Comparison of ENCODE assay signal across 8 cellular contexts in genomic region chr7:102713011-102713690, GRCh38. TPM values are rescaled to one million over a fixed set of nuclear protein-coding genes. Genes with fewer than 3 reads are reported as not detected.
DNase-seq lines count a peak whose midpoint lies in the region; ATAC-seq and TF ChIP-seq lines count a peak whose summit lies in the region.
"Not testable (repeated sequence)": the region's sequence is repeated elsewhere in the genome, so short reads cannot be mapped to it uniquely, and the experiment has no call there.

No MANE protein-coding gene starts in this region.

- H3K4me3 ChIP-seq in mucosa of descending colon, result not testable (repeated sequence)

- not testable (repeated sequence) for H3K36me3 Mint-ChIP-seq in activated naive CD4-positive, alpha-beta T cell treated with anti-CD3 and anti-CD28 coated beads, Interleukin-2, amount 10 ng/mL, durations not matched to agents 7 days and 5 days

- peaks cover 25% of the 10 kb centered on the region for H3K4me1 Mint-ChIP-seq in activated naive CD4-positive, alpha-beta T cell treated with anti-CD3 and anti-CD28 coated beads, Interleukin-2, amount 10 ng/mL, durations not matched to agents 7 days and 5 days

- H3K9me3 ChIP-seq in mucosa of descending colon, result not testable (repeated sequence)

- DNase-seq in CD1c-positive myeloid dendritic cell (ENCODE audit: extremely low spot score) (peak; percentile 75), HT1080 (ENCODE audit: low read depth) (peak; percentile 29), SKM-1 treated with dmso at 0.1 percent for 144 hours (lab: John Stamatoyannopoulos, UW; ENCODE audit: unreplicated experiment) (peak; percentile 77)
- DNase-seq in activated naive CD4-positive, alpha-beta T cell treated with anti-CD3 and anti-CD28 coated beads, Interleukin-2, amount 10 ng/mL, durations not matched to agents 7 days and 5 days, result peak; percentile 40
- not testable (repeated sequence) for DNase-seq in mucosa of descending colon

- CTCF ChIA-PET in activated naive CD4-positive, alpha-beta T cell treated with anti-CD3 and anti-CD28 coated beads, Interleukin-2, amount 10 ng/mL, durations not matched to agents 7 days and 5 days (lab: Charles Lee), result not testable (repeated sequence)

- not testable (repeated sequence) for H3K27me3 Mint-ChIP-seq in activated naive CD4-positive, alpha-beta T cell treated with anti-CD3 and anti-CD28 coated beads, Interleukin-2, amount 10 ng/mL, durations not matched to agents 7 days and 5 days

- not testable (repeated sequence) for H3K9me3 Mint-ChIP-seq in activated naive CD4-positive, alpha-beta T cell treated with anti-CD3 and anti-CD28 coated beads, Interleukin-2, amount 10 ng/mL, durations not matched to agents 7 days and 5 days

- intact Hi-C loops in mucosa of descending colon (cut with DNase I, micrococcal nuclease), result not testable (repeated sequence)

- not testable (repeated sequence) for H3K36me3 ChIP-seq in mucosa of descending colon (ENCODE audit: low read depth)

- H3K27ac Mint-ChIP-seq in activated naive CD4-positive, alpha-beta T cell treated with anti-CD3 and anti-CD28 coated beads, Interleukin-2, amount 10 ng/mL, durations not matched to agents 7 days and 5 days, result peak overlapping the region; percentile 85

- ATAC-seq in GM18870 (IDR thresholded peaks at IDR 0.05; ENCODE audit: unreplicated experiment) (peak; percentile 59), GM21528 (IDR thresholded peaks at IDR 0.05; ENCODE audit: low FRiP score, unreplicated experiment) (peak; percentile 80), HG03025 (IDR thresholded peaks at IDR 0.05; ENCODE audit: low FRiP score, unreplicated experiment) (peak; percentile 62), mucosa of descending colon (peak; percentile 34)

- not testable (repeated sequence) for H3K4me1 ChIP-seq in mucosa of descending colon (ENCODE audit: low read depth)

- H3K4me3 Mint-ChIP-seq in activated naive CD4-positive, alpha-beta T cell treated with anti-CD3 and anti-CD28 coated beads, Interleukin-2, amount 10 ng/mL, durations not matched to agents 7 days and 5 days, result peak overlapping the region; percentile 29

- not testable (repeated sequence) for TF ChIP-seq CTCF in mucosa of descending colon (IDR thresholded peaks at IDR 0.05)

RNA-seq across cellular contexts. Expression of gene FAM185A, which starts 35.6 kb away (rescaled TPM):
- total RNA-seq in HT1080 (2014; rRNA removed; shearing (Covaris generic)), result 6.9 and 8.2 TPM in 2 replicates
- 3.8 and 4.5 TPM in 2 replicates for polyA plus RNA-seq in HT1080 (2015; cell fraction: cytosol; rRNA removed)
- 11.1 and 15.1 TPM in 2 replicates for polyA plus RNA-seq in HT1080 (2015; cell fraction: nucleus; rRNA removed)
- 10 to 100 TPM in 2 of 3 donors, 1 to 10 TPM in 1; 8.7 to 12.2 (median 10.4) TPM for total RNA-seq in mucosa of descending colon

RNA-seq across cellular contexts. Expression of gene POLR2J2, which starts 41.7 kb away (rescaled TPM):
- 1.5 and 1.6 TPM in 2 replicates for total RNA-seq in HT1080 (2014; rRNA removed; shearing (Covaris generic))
- 1.4 TPM in 1 of 2 replicates, not detected in the other for polyA plus RNA-seq in HT1080 (2015; cell fraction: cytosol; rRNA removed)
- polyA plus RNA-seq in HT1080 (2015; cell fraction: nucleus; rRNA removed), result 11.8 and 15.2 TPM in 2 replicates
- total RNA-seq in mucosa of descending colon, result 10 to 100 TPM in 1 of 3 donors, 1 to 10 TPM in 2; 6.5 to 14.7 (median 8.8) TPM
